In the genomic region with DNA sequence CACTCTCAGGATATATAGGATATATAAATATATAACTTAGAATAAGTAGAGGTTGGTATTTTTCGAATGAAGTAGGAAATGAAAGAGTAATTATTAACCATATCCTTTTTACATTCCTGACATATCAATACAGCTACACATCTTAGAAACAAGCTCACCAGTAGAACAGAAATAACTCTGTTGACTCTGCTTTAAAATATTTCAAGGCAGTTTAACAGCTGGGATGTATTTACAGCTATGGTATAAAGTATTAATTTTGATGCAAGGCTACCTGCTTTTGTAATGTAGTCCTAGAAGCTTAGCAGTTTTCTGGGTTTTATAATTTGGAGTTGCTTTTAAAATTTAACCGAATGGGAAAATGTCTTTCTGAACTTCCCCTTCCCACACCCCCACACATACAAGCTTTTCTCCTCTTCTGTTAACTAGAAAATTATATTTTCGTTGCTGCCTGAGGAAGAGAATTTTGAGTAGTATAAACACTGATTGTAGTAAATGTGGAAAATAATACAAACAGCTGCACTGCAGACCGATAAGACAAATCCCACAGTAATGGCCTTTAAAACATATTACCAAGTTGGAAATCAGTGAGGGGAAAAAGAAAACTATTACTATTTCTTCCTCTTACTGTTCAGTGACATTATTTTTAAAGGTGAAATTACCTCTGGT, we compare ENCODE assay signal across 12 cellular contexts.
DNase-seq lines count a peak whose midpoint lies in the region; ATAC-seq and TF ChIP-seq lines count a peak whose summit lies in the region.
"Had no signal": no experiment of that assay in that cellular context is flagged by ENCODE, and none has a peak within 500 bp of the region (broad histone marks: within the 10 kb centered on the region; RNA-seq: fewer than 3 reads in every experiment).

No MANE protein-coding gene starts in this region.

- TF ChIP-seq POLR2A in stomach (IDR thresholded peaks at IDR 0.05), result no peak

- TF ChIP-seq EP300 in stomach (IDR thresholded peaks at IDR 0.05), result no peak

- TF ChIP-seq CTCF in fibroblast of mammary gland (conservative IDR thresholded peaks at IDR 0.05; ENCODE audit: control insufficient read depth, insufficient read depth, low read depth, low read length) (no peak), stomach (IDR thresholded peaks at IDR 0.05) (no peak)

- no peaks in the 10 kb centered on the region for H3K9me3 ChIP-seq in neuron (ENCODE audit: low read length)
- no peaks in the 10 kb centered on the region for H3K9me3 ChIP-seq in stomach
- H3K9me3 ChIP-seq: gastrocnemius medialis, lower lobe of right lung had no signal

- ATAC-seq in HG02588 (IDR thresholded peaks at IDR 0.05; ENCODE audit: unreplicated experiment) (no peak), GM18511 (IDR thresholded peaks at IDR 0.05; ENCODE audit: unreplicated experiment) (no peak)
- ATAC-seq: gastrocnemius medialis, lower lobe of right lung had no signal

- intact Hi-C loops in stomach (cut with DNase I; ENCODE audit: low total_unique reads), result no loop called here

- DNase-seq in GM03348 (ENCODE audit: low spot score) (peak; percentile 67), SK-MEL-5 (ENCODE audit: low read depth, low spot score) (peak; percentile 32), fibroblast of mammary gland (ENCODE audit: low read depth) (peak; percentile 46), stomach (no peak), activated gamma-delta T cell (lab: John Stamatoyannopoulos, UW) (no peak)
- DNase-seq: amniotic stem cell, gastrocnemius medialis, lower lobe of right lung, NCI-H2081 treated with DMSO at 0.1 percent for 48 hours had no signal

- WGBS in stomach, 5 donors, result 24 to 39% (median 26%) methylated on average over 4 of the region's 4 CpGs

- no peak overlapping the region for H3K27ac ChIP-seq in stomach
- H3K27ac ChIP-seq: gastrocnemius medialis, lower lobe of right lung had no signal

- H3K4me1 ChIP-seq in neuron (ENCODE audit: insufficient read depth, low read length) (peaks cover 29% of the 10 kb centered on the region), stomach (peaks cover 0 to 20% (median 8%) of the 10 kb centered on the region in 4 donors)
- H3K4me1 ChIP-seq: gastrocnemius medialis had no signal

- H2AFZ ChIP-seq in neuron (ENCODE audit: low read depth, low read length), result peak overlapping the region; percentile 21

- in situ Hi-C loops in SK-MEL-5 (cut with HindIII; ENCODE audit: low pct_unique_long_range_greater_than_20kb, low sequenced_read_pairs), result no loop called here

- H3K36me3 ChIP-seq in neuron (ENCODE audit: insufficient read depth, low read length) (no peaks in the 10 kb centered on the region), stomach (peaks cover 0 to 7% (median 5%) of the 10 kb centered on the region in 4 donors)
- H3K36me3 ChIP-seq: gastrocnemius medialis had no signal

- H3K27me3 ChIP-seq in neuron (ENCODE audit: insufficient read depth, low read length) (no peaks in the 10 kb centered on the region), stomach (no peaks in the 10 kb centered on the region)
- H3K27me3 ChIP-seq: gastrocnemius medialis had no signal

- H3K4me3 ChIP-seq in fibroblast of mammary gland (ENCODE audit: control insufficient read depth, low read depth, low read length) (no peak overlapping the region), neuron (ENCODE audit: low read length) (no peak overlapping the region), stomach (no peak overlapping the region)
- H3K4me3 ChIP-seq: gastrocnemius medialis, lower lobe of right lung had no signal

Comparison
In these comparisons a context has a peak if more than half of its experiments do, and no peak if none do; other contexts are left out.
1. DNase-seq: peak in GM03348 (single experiment), SK-MEL-5 (single experiment) and fibroblast of mammary gland (single experiment); none in stomach (single experiment) and activated gamma-delta T cell (single experiment).